Comparison of ENCODE assay signal across 26 cellular contexts in genomic region chr1:79437540-79437939, GRCh38.
"Had no signal": no experiment of that assay in that cellular context is flagged by ENCODE, and none has a peak within 500 bp of the region (broad histone marks: within the 10 kb centered on the region; RNA-seq: fewer than 3 reads in every experiment).

No MANE protein-coding gene starts in this region.

- ATAC-seq: stimulated activated effector memory CD8-positive, alpha-beta T cell treated with anti-CD3 and anti-CD28 coated beads, Interleukin-12 subunit alpha, Interleukin-12 subunit beta, amount 100 ng/mL, for 72 hours; stimulated activated memory B cell treated with anti-CD40 and anti-IgM and Interleukin-4, amounts not matched to agents 10 μg/mL and 1 μg/mL and 100 μg/mL, for 72 hours; stimulated activated naive B cell treated with anti-CD40 and anti-IgM and Interleukin-4, amounts not matched to agents 10 μg/mL and 1 μg/mL and 100 μg/mL, for 72 hours; stimulated activated naive CD8-positive, alpha-beta T cell treated with anti-CD3 and anti-CD28 coated beads, Interleukin-15, amount 100 ng/mL, for 72 hours; stimulated activated naive CD8-positive, alpha-beta T cell treated with anti-CD3 and anti-CD28 coated beads, Interleukin-15, Interleukin-2, amounts not matched to agents 100 U/mL and 50 U/mL, for 24 hours; upper lobe of right lung had no signal

- H3K4me1 ChIP-seq: stomach, suprapubic skin, testis, thyroid gland, tibial artery, tibial nerve, transverse colon, upper lobe of left lung, upper lobe of right lung, uterus, vagina had no signal

- H3K4me3 ChIP-seq: stomach, suprapubic skin, testis, thoracic aorta, thyroid gland, tibial artery, tibial nerve, transverse colon, upper lobe of left lung, upper lobe of right lung, uterus, vagina had no signal

- H3K36me3 ChIP-seq: stomach, suprapubic skin, thoracic aorta, thyroid gland, tibial artery, tibial nerve, transverse colon, upper lobe of left lung, upper lobe of right lung, uterus, vagina had no signal

- H3K9me3 ChIP-seq: stomach, suprapubic skin, testis, thoracic aorta, thyroid gland, tibial artery, tibial nerve, transverse colon, upper lobe of left lung, upper lobe of right lung, uterus, vagina had no signal

- DNase-seq: stimulated activated CD4-positive, alpha-beta T cell treated with anti-CD3 and anti-CD28 coated beads, Interleukin-2, amount 100 ng/mL, for 48 hours; stimulated activated CD4-positive, alpha-beta T cell treated with anti-CD3 and anti-CD28 coated beads, Interleukin-4, amount 100 ng/mL, for 1 hour; stimulated activated CD4-positive, alpha-beta T cell treated with anti-CD3 and anti-CD28 coated beads, Interleukin-4, amount 100 ng/mL, for 24 hours; stimulated activated CD4-positive, alpha-beta T cell treated with anti-CD3 and anti-CD28 coated beads, Interleukin-4, amount 100 ng/mL, for 4 hours; stimulated activated CD8-positive, alpha-beta memory T cell treated with anti-CD3 and anti-CD28 coated beads, Interleukin-4, amount 100 ng/mL, for 48 hours; stimulated activated naive B cell treated with anti-CD40 and anti-IgM and Interleukin-4, amounts not matched to agents 10 μg/mL and 1 μg/mL and 100 μg/mL, for 72 hours; stimulated activated naive CD4-positive, alpha-beta T cell; stimulated activated naive CD4-positive, alpha-beta T cell treated with Interleukin-2 at 50 U/mL for 16 hours; stimulated activated naive CD8-positive, alpha-beta T cell treated with anti-CD3 and anti-CD28 coated beads, Interleukin-15, amount 100 ng/mL, for 72 hours; stimulated activated naive CD8-positive, alpha-beta T cell treated with anti-CD3 and anti-CD28 coated beads, Interleukin-15, Interleukin-2, amounts not matched to agents 100 U/mL and 50 U/mL, for 24 hours; stomach; substantia nigra; testis; thyroid gland; tibial artery; transverse colon; trophoblast cell; upper lobe of left lung; upper lobe of right lung; uterus had no signal

- H3K27ac ChIP-seq: stomach, suprapubic skin, testis, thoracic aorta, thyroid gland, tibial artery, tibial nerve, transverse colon, upper lobe of left lung, upper lobe of right lung, uterus, vagina had no signal

- H3K27me3 ChIP-seq: stomach, suprapubic skin, testis, thyroid gland, tibial artery, tibial nerve, transverse colon, upper lobe of left lung, upper lobe of right lung, uterus, vagina had no signal
